ENCODE assay signal across 1 cellular context in genomic region chr21:43603230-43603626, GRCh38.
TF ChIP-seq lines count a peak whose summit lies in the region.

No MANE protein-coding gene starts in this region.

TF ChIP-seq in HepG2, 621 proteins besides CTCF, POLR2A, EP300 and RAD21:
- TF ChIP-seq STAG1 (CRISPR knock-in tag; IDR thresholded peaks at IDR 0.05): no peak
